ENCODE assay signal across 8 cellular contexts in genomic region chr22:29387921-29388758, GRCh38. TPM values are rescaled to one million over a fixed set of nuclear protein-coding genes. Genes with fewer than 3 reads are reported as not detected.
DNase-seq lines count a peak whose midpoint lies in the region; ATAC-seq and TF ChIP-seq lines count a peak whose summit lies in the region.

Gene AP1B1, minus strand, starts transcription at chr22:29388570. Its CDS starts 21,327 bp downstream, at chr22:29367243.

- H3K36me3 ChIP-seq in Loucy (ENCODE audit: insufficient read depth, low read length) = no peaks in the 10 kb centered on the region
- peaks cover 19% of the 10 kb centered on the region; the same call in 1 of the 2 replicates for H3K36me3 ChIP-seq in RWPE2 (ENCODE audit: low read depth)

- H3K9me3 Mint-ChIP-seq in activated T-helper 2 cell treated with anti-CD3 and anti-CD28 coated beads, Interferon-gamma antibody, Interleukin-2, Interleukin-4, amounts not matched to agents 10 μg/mL and 5 μg/mL and 100 μg/mL, durations not matched to agents 14 hours and 24 hours and 36 hours = no peaks in the 10 kb centered on the region
- no peaks in the 10 kb centered on the region for H3K9me3 Mint-ChIP-seq in naive thymus-derived CD8-positive, alpha-beta T cell

- intact Hi-C loops in activated T-helper 2 cell treated with anti-CD3 and anti-CD28 coated beads, Interferon-gamma antibody, Interleukin-2, Interleukin-4, amounts not matched to agents 10 μg/mL and 5 μg/mL and 100 μg/mL, durations not matched to agents 14 hours and 24 hours and 36 hours (cut with micrococcal nuclease) = loop anchor here (1.0 kb wide), 1 partner anchor 119 kb away; no protein-coding TSS in a partner anchor

- peak within 1 kb of the TSS; percentile 86 for H3K9ac ChIP-seq in Loucy (ENCODE audit: low read depth, low read length, poor library complexity, severe bottlenecking)

- H3K4me2 ChIP-seq in Loucy (ENCODE audit: low read depth, low read length, poor library complexity, severe bottlenecking) = peak within 1 kb of the TSS; percentile 88

- H3K79me2 ChIP-seq in Loucy (ENCODE audit: insufficient read depth, low read length) = peaks cover 48% of the 10 kb centered on the region

- DNase-seq in Daoy (ENCODE audit: low read depth) (peak; percentile 94), H4 (ENCODE audit: low spot score) (peak; percentile 79), RWPE2 (ENCODE audit: low spot score) (peak; percentile 95), fibroblast of mammary gland (ENCODE audit: low read depth) (peak; percentile 78)
- DNase-seq in activated T-helper 2 cell treated with anti-CD3 and anti-CD28 coated beads, Interferon-gamma antibody, Interleukin-2, Interleukin-4, amounts not matched to agents 10 μg/mL and 5 μg/mL and 100 μg/mL, durations not matched to agents 14 hours and 24 hours and 36 hours (ENCODE audit: low spot score) = peak; percentile 92
- DNase-seq in naive thymus-derived CD8-positive, alpha-beta T cell = peak; percentile 82 to 95 (median 86)
- peak; percentile 78 to 89 (median 82) for DNase-seq in stimulated activated naive CD4-positive, alpha-beta T cell (lab: John Stamatoyannopoulos, UW)

- POLR2A ChIA-PET in naive thymus-derived CD8-positive, alpha-beta T cell (lab: Charles Lee) = interaction anchor here (1.0 kb wide), 2 partner anchors 26 to 166 kb away, joined by 3 read pairs; no protein-coding TSS in a partner anchor

- peak within 1 kb of the TSS; percentile 72 for H2AFZ ChIP-seq in Loucy (ENCODE audit: low read length)

- H3K9me3 ChIP-seq in Loucy (ENCODE audit: insufficient read depth, low read depth, low read length) (no peaks in the 10 kb centered on the region), RWPE2 (ENCODE audit: severe bottlenecking) (no peaks in the 10 kb centered on the region)

- no peaks in the 10 kb centered on the region for H3K27me3 Mint-ChIP-seq in activated T-helper 2 cell treated with anti-CD3 and anti-CD28 coated beads, Interferon-gamma antibody, Interleukin-2, Interleukin-4, amounts not matched to agents 10 μg/mL and 5 μg/mL and 100 μg/mL, durations not matched to agents 14 hours and 24 hours and 36 hours (ENCODE audit: low read depth)
- H3K27me3 Mint-ChIP-seq in naive thymus-derived CD8-positive, alpha-beta T cell = no peaks in the 10 kb centered on the region

- H3F3A ChIP-seq in Loucy (ENCODE audit: low read depth) = no peaks in the 10 kb centered on the region

- peak; percentile 96 for ATAC-seq in RWPE2 (ENCODE audit: low read depth)
- peak; percentile 92 to 93 for ATAC-seq in naive thymus-derived CD8-positive, alpha-beta T cell

- H3K27ac Mint-ChIP-seq in activated T-helper 2 cell treated with anti-CD3 and anti-CD28 coated beads, Interferon-gamma antibody, Interleukin-2, Interleukin-4, amounts not matched to agents 10 μg/mL and 5 μg/mL and 100 μg/mL, durations not matched to agents 14 hours and 24 hours and 36 hours = peak within 1 kb of the TSS; percentile 87
- H3K27ac Mint-ChIP-seq in naive thymus-derived CD8-positive, alpha-beta T cell = peak within 1 kb of the TSS; percentile 13 to 97 (median 96)

- H3K4me3 ChIP-seq in Loucy (ENCODE audit: low read length, poor library complexity, severe bottlenecking) = peak within 1 kb of the TSS; percentile 93
- H3K4me3 ChIP-seq in RWPE2 (ENCODE audit: severe bottlenecking) = peak within 1 kb of the TSS; percentile 71
- peak within 1 kb of the TSS; percentile 81 for H3K4me3 ChIP-seq in fibroblast of mammary gland (ENCODE audit: control insufficient read depth, low read depth, low read length)

- H3K4me1 Mint-ChIP-seq in activated T-helper 2 cell treated with anti-CD3 and anti-CD28 coated beads, Interferon-gamma antibody, Interleukin-2, Interleukin-4, amounts not matched to agents 10 μg/mL and 5 μg/mL and 100 μg/mL, durations not matched to agents 14 hours and 24 hours and 36 hours (ENCODE audit: low read depth) = peaks cover 22% of the 10 kb centered on the region
- peaks cover 19 to 55% (median 51%) of the 10 kb centered on the region in 4 donors for H3K4me1 Mint-ChIP-seq in naive thymus-derived CD8-positive, alpha-beta T cell

- peaks cover 9% of the 10 kb centered on the region for H4K20me1 ChIP-seq in Loucy (ENCODE audit: insufficient read depth, low read length, poor library complexity, severe bottlenecking)

- peak within 1 kb of the TSS; percentile 18 for H3K27ac ChIP-seq in RWPE2 (ENCODE audit: poor library complexity, severe bottlenecking)

- TF ChIP-seq CTCF in Loucy (conservative IDR thresholded peaks at IDR 0.05; ENCODE audit: low read length) = no peak
- TF ChIP-seq CTCF in RWPE2 (IDR thresholded peaks at IDR 0.05; ENCODE audit: poor library complexity, severe bottlenecking) = peak; percentile 5
- no peak for TF ChIP-seq CTCF in fibroblast of mammary gland (conservative IDR thresholded peaks at IDR 0.05; ENCODE audit: control insufficient read depth, insufficient read depth, low read depth, low read length)

- H3K27me3 ChIP-seq in Loucy (ENCODE audit: insufficient read depth, low read length, poor library complexity, severe bottlenecking) = no peaks in the 10 kb centered on the region
- H3K27me3 ChIP-seq in RWPE2 (ENCODE audit: insufficient read depth, poor library complexity, severe bottlenecking) = no peaks in the 10 kb centered on the region

- peak within 1 kb of the TSS; percentile 89 for H3K4me3 Mint-ChIP-seq in activated T-helper 2 cell treated with anti-CD3 and anti-CD28 coated beads, Interferon-gamma antibody, Interleukin-2, Interleukin-4, amounts not matched to agents 10 μg/mL and 5 μg/mL and 100 μg/mL, durations not matched to agents 14 hours and 24 hours and 36 hours (ENCODE audit: low read depth)
- peak within 1 kb of the TSS; percentile 86 to 97 (median 94) for H3K4me3 Mint-ChIP-seq in naive thymus-derived CD8-positive, alpha-beta T cell

- H3K36me3 Mint-ChIP-seq in activated T-helper 2 cell treated with anti-CD3 and anti-CD28 coated beads, Interferon-gamma antibody, Interleukin-2, Interleukin-4, amounts not matched to agents 10 μg/mL and 5 μg/mL and 100 μg/mL, durations not matched to agents 14 hours and 24 hours and 36 hours (ENCODE audit: low read depth) = peaks cover 11% of the 10 kb centered on the region
- H3K36me3 Mint-ChIP-seq in naive thymus-derived CD8-positive, alpha-beta T cell = peaks cover 0 to 17% (median 0%) of the 10 kb centered on the region in 3 donors

- H3K4me1 ChIP-seq in Loucy (ENCODE audit: insufficient read depth, low read length, poor library complexity, severe bottlenecking) (peaks cover 42% of the 10 kb centered on the region), RWPE2 (ENCODE audit: insufficient read depth, poor library complexity, severe bottlenecking) (peaks cover 4% of the 10 kb centered on the region)

- no peaks in the 10 kb centered on the region for H3K9me2 ChIP-seq in Loucy (replicated peaks; ENCODE audit: low read depth, low read length)

RNA-seq across cellular contexts. Expression of gene AP1B1, which starts in this region (rescaled TPM):
- total RNA-seq in Daoy (2014; rRNA removed; shearing (Covaris generic)) = 57.8 and 62.6 TPM in 2 replicates
- total RNA-seq in H4 (2014; rRNA removed; shearing (Covaris generic)) = 22.6 TPM in 2 replicates
- total RNA-seq in activated T-helper 2 cell treated with anti-CD3 and anti-CD28 coated beads, Interferon-gamma antibody, Interleukin-2, Interleukin-4, amounts not matched to agents 10 μg/mL and 5 μg/mL and 100 μg/mL, durations not matched to agents 14 hours and 24 hours and 36 hours = 73.4 and 76.4 TPM in 2 replicates
- total RNA-seq in naive thymus-derived CD8-positive, alpha-beta T cell = 10 to 100 TPM; 44.7 to 45.3 TPM
- polyA plus RNA-seq in naive thymus-derived CD8-positive, alpha-beta T cell = 10 to 100 TPM; 10.9 to 19.8 (median 11.3) TPM

Comparison
In these comparisons a context has a peak if more than half of its experiments do, and no peak if none do; other contexts are left out.
1. Peak in every context shown above with its lines: DNase-seq, ATAC-seq, H3K4me3 ChIP-seq and H3K27ac ChIP-seq.